19 cellular contexts compared by ENCODE assay signal in the genomic region with DNA sequence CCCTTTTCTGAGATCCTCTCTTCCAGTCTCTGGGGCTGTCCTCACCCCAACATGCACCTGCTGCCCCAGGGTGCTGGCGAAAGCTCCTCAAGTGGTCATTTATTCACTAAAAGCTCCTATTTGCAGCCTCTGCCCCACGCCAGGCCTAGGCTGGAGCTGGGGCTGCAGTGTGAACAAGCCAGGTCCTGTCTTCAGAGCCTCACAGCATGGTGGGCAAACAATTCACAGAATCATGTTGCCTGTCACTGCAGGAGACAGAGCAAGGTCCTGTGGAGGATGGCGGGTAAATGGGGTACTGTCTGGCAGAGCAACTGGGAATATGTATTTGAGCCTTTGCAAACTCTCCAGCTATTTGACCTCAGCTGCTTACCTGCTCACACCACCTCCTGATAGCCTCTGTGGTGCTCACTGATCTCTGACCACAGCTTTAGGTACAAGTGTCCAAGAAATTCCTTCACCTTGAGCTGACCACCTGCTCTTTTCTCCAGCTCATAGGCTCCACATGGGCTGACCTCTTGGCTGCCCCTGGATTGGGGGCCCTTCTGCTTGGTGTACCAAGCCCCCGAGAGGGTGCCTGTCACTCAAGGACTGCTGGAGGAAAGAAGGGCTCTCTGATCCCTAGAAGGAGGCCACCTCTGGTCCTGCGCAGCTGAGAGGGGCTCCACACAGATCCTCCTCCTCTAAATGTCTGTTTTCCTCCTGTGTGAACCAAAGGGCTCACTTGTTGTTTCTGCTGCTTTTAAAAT. TPM values are rescaled to one million over a fixed set of nuclear protein-coding genes. Genes with fewer than 3 reads are reported as not detected.
DNase-seq lines count a peak whose midpoint lies in the region; ATAC-seq, FAIRE-seq and TF ChIP-seq lines count a peak whose summit lies in the region.
"Had no signal": no experiment of that assay in that cellular context is flagged by ENCODE, and none has a peak within 500 bp of the region (broad histone marks: within the 10 kb centered on the region; RNA-seq: fewer than 3 reads in every experiment).

No MANE protein-coding gene starts in this region.

- H3K9me3 ChIP-seq in HepG2 (ENCODE audit: low read length) (no peaks in the 10 kb centered on the region), right lobe of liver (no peaks in the 10 kb centered on the region), adipocyte (ENCODE audit: control insufficient read depth, low read length) (no peaks in the 10 kb centered on the region), mesenchymal stem cell (ENCODE audit: control insufficient read depth, low read length) (no peaks in the 10 kb centered on the region), subcutaneous abdominal adipose tissue (ENCODE audit: control insufficient read depth in 5 of 5, low read length in 5 of 5) (no peaks in the 10 kb centered on the region)
- H3K9me3 ChIP-seq: SJSA1 had no signal

- no peak for DNase-seq in HepG2 (ENCODE audit: low spot score)
- DNase-seq in right lobe of liver, result no peak
- no peak for DNase-seq in adipocyte (ENCODE audit: low read depth)
- no peak for DNase-seq in mesenchymal stem cell
- DNase-seq in activated CD4-positive, alpha-beta memory T cell treated with anti-CD3 and anti-CD28 coated beads for 36 hours, result no peak
- no peak for DNase-seq in DMS 273 (lab: John Stamatoyannopoulos, UW; ENCODE audit: unreplicated experiment)
- no peak for DNase-seq in NCI-H2196 (lab: John Stamatoyannopoulos, UW; ENCODE audit: unreplicated experiment)
- DNase-seq: DMS 273 treated with DMSO at 0.1 percent for 48 hours, DND-41, GOT3, NCI-H1105, NCI-H1694 treated with DMSO at 0.1 percent for 48 hours, NCI-H226, NCI-H524 had no signal

- H3K36me3 Mint-ChIP-seq in activated CD4-positive, alpha-beta memory T cell treated with anti-CD3 and anti-CD28 coated beads for 36 hours, result no peaks in the 10 kb centered on the region

- no peak for TF ChIP-seq POLR2A in HepG2 (IDR thresholded peaks at IDR 0.05; ENCODE audit: insufficient read depth in 1 of 2, low read depth in 2 of 2, low read length in 2 of 2)
- no peak for TF ChIP-seq POLR2A in right lobe of liver (IDR thresholded peaks at IDR 0.05)

- no peaks in the 10 kb centered on the region for H3K36me3 ChIP-seq in HepG2 (replicated peaks in 1 of 2; ENCODE audit: control insufficient read depth in 1 of 2, insufficient read depth in 2 of 2, low read length in 2 of 2)
- no peaks in the 10 kb centered on the region for H3K36me3 ChIP-seq in right lobe of liver
- no peaks in the 10 kb centered on the region for H3K36me3 ChIP-seq in adipocyte (ENCODE audit: control insufficient read depth, insufficient read depth, low read length, severe bottlenecking)
- no peaks in the 10 kb centered on the region for H3K36me3 ChIP-seq in mesenchymal stem cell (ENCODE audit: control insufficient read depth in 1 of 2, insufficient read depth in 2 of 2, low read depth in 1 of 2, low read length in 2 of 2)
- no peaks in the 10 kb centered on the region for H3K36me3 ChIP-seq in subcutaneous abdominal adipose tissue (ENCODE audit: control insufficient read depth in 5 of 5, insufficient read depth in 5 of 5, low read length in 5 of 5)
- H3K36me3 ChIP-seq: SJSA1 had no signal

- TF ChIP-seq EP300 in HepG2 (IDR thresholded peaks at IDR 0.05; ENCODE audit: low read depth in 2 of 2, low read length in 2 of 2) (no peak), HepG2 (CRISPR knock-in tag; IDR thresholded peaks at IDR 0.05; ENCODE audit: borderline replicate concordance) (no peak)

- no peak overlapping the region for H3K27ac Mint-ChIP-seq in activated CD4-positive, alpha-beta memory T cell treated with anti-CD3 and anti-CD28 coated beads for 36 hours

- H3K9me3 Mint-ChIP-seq in activated CD4-positive, alpha-beta memory T cell treated with anti-CD3 and anti-CD28 coated beads for 36 hours, result no peaks in the 10 kb centered on the region

- no peak overlapping the region for H2BK15ac ChIP-seq in mesenchymal stem cell (ENCODE audit: low read depth, poor library complexity, severe bottlenecking)

- POLR2A ChIA-PET in HepG2 (lab: Yijun Ruan, JAX), result interaction anchor here (1.2 to 1.5 kb wide), 2 partner anchors 25 to 35 kb away, joined by 4 to 8 read pairs; a partner anchor contains a TSS
- POLR2A ChIA-PET in activated CD4-positive, alpha-beta memory T cell treated with anti-CD3 and anti-CD28 coated beads for 36 hours (lab: Charles Lee), result no interaction called here

- H3K27me3 Mint-ChIP-seq in activated CD4-positive, alpha-beta memory T cell treated with anti-CD3 and anti-CD28 coated beads for 36 hours, result no peaks in the 10 kb centered on the region

- H3K4me3 Mint-ChIP-seq in activated CD4-positive, alpha-beta memory T cell treated with anti-CD3 and anti-CD28 coated beads for 36 hours, result no peak overlapping the region

- FAIRE-seq in HepG2 (lab: Jason Lieb, UNC), result no peak
- FAIRE-seq: K562 had no signal

- peak; percentile 66 for ATAC-seq in HepG2
- no peak for ATAC-seq in right lobe of liver
- ATAC-seq: K562 had no signal

- H3K4me1 ChIP-seq in HepG2 (ENCODE audit: insufficient read depth, low read length) (peaks cover 78% of the 10 kb centered on the region), right lobe of liver (no peaks in the 10 kb centered on the region), adipocyte (ENCODE audit: control insufficient read depth, insufficient read depth, low read length) (peaks cover 83% of the 10 kb centered on the region), mesenchymal stem cell (ENCODE audit: control insufficient read depth, insufficient read depth, low read depth, low read length) (peaks cover 45% of the 10 kb centered on the region), subcutaneous abdominal adipose tissue (ENCODE audit: control insufficient read depth in 5 of 5, insufficient read depth in 5 of 5, low read length in 5 of 5) (peaks cover 19 to 80% (median 71%) of the 10 kb centered on the region in 5 donors)

- H2AFZ ChIP-seq in HepG2 (ENCODE audit: low read length) (no peak overlapping the region), mesenchymal stem cell (ENCODE audit: low read depth, low read length) (no peak overlapping the region)
- H2AFZ ChIP-seq: PC-9 had no signal

- H3K27me3 ChIP-seq in HepG2 (ENCODE audit: control insufficient read depth in 1 of 2, insufficient read depth in 2 of 2, low read length in 2 of 2) (no peaks in the 10 kb centered on the region), right lobe of liver (no peaks in the 10 kb centered on the region), adipocyte (replicated peaks; ENCODE audit: control insufficient read depth, insufficient read depth, low read length) (no peaks in the 10 kb centered on the region), mesenchymal stem cell (ENCODE audit: control insufficient read depth in 1 of 2, insufficient read depth in 1 of 2, low read length in 2 of 2) (no peaks in the 10 kb centered on the region), subcutaneous abdominal adipose tissue (ENCODE audit: control insufficient read depth in 5 of 5, insufficient read depth in 4 of 5, low read length in 5 of 5) (no peaks in the 10 kb centered on the region)
- H3K27me3 ChIP-seq: SJSA1 had no signal

- H3K9ac ChIP-seq in HepG2 (ENCODE audit: insufficient read depth, low read depth, low read length) (no peak overlapping the region), adipocyte (ENCODE audit: low read length) (peak overlapping the region; percentile 82), mesenchymal stem cell (ENCODE audit: low read length) (no peak overlapping the region), subcutaneous abdominal adipose tissue (ENCODE audit: low read length in 5 of 5) (peak overlapping the region in 3 of 5 donors; percentile 18 to 52 (median 35))

- H3K4me3 ChIP-seq in HepG2 (replicated peaks in 1 of 3; ENCODE audit: insufficient read depth in 1 of 3, low read depth in 2 of 3, low read length in 3 of 3) (no peak overlapping the region), right lobe of liver (no peak overlapping the region), adipocyte (ENCODE audit: low read length) (no peak overlapping the region), mesenchymal stem cell (ENCODE audit: insufficient read depth in 1 of 2, low read depth in 1 of 2, low read length in 2 of 2) (no peak overlapping the region), subcutaneous abdominal adipose tissue (ENCODE audit: low read depth in 1 of 5, low read length in 5 of 5) (peak overlapping the region in 2 of 5 donors; percentile 9 to 12)
- H3K4me3 ChIP-seq: K562, PC-9, SJSA1 had no signal

- TF ChIP-seq CTCF in HepG2 (CRISPR knock-in tag; IDR thresholded peaks at IDR 0.05) (no peak), right lobe of liver (IDR thresholded peaks at IDR 0.05) (no peak)

- no peaks in the 10 kb centered on the region for H3K79me2 ChIP-seq in HepG2 (ENCODE audit: insufficient read depth, low read length)

- in situ Hi-C loops in HepG2 (cut with HindIII; ENCODE audit: extremely low pct_ligation_motif_present, low pct_unique_long_range_greater_than_20kb), result no loop called here

- no peaks in the 10 kb centered on the region for H4K20me1 ChIP-seq in HepG2 (ENCODE audit: insufficient read depth, low read length)

- peak overlapping the region; percentile 9; the same call in 1 of the 2 replicates for H3K4me2 ChIP-seq in HepG2 (ENCODE audit: low read depth, low read length)
- no peak overlapping the region for H3K4me2 ChIP-seq in mesenchymal stem cell (ENCODE audit: low read length, poor library complexity, severe bottlenecking)
- H3K4me2 ChIP-seq: PC-9 had no signal

- H3K23ac ChIP-seq in mesenchymal stem cell (ENCODE audit: low read length in 2 of 2), result no peak overlapping the region

- no peaks in the 10 kb centered on the region for H3K79me1 ChIP-seq in mesenchymal stem cell (replicated peaks; ENCODE audit: low read length, poor library complexity, severe bottlenecking)

- H2BK12ac ChIP-seq in mesenchymal stem cell (ENCODE audit: low read length in 2 of 2), result peak overlapping the region in 1 of 2 experiments; percentile 33

- no peak overlapping the region for H3K4ac ChIP-seq in mesenchymal stem cell (ENCODE audit: low read depth in 1 of 2, low read length in 2 of 2)

- intact Hi-C loops in HepG2 (cut with micrococcal nuclease; ENCODE audit: unreplicated experiment) (no loop called here), right lobe of liver (cut with DNase I) (no loop called here)
- intact Hi-C loops in activated CD4-positive, alpha-beta memory T cell treated with anti-CD3 and anti-CD28 coated beads for 36 hours (cut with micrococcal nuclease), result no loop called here

- H3K18ac ChIP-seq in mesenchymal stem cell (ENCODE audit: low read depth in 1 of 2, low read length in 2 of 2), result no peak overlapping the region

- no peak overlapping the region for H4K8ac ChIP-seq in mesenchymal stem cell (ENCODE audit: low read length)

- no peak overlapping the region for H4K91ac ChIP-seq in mesenchymal stem cell (ENCODE audit: low read length)

- no peak for TF ChIP-seq RAD21 in HepG2 (CRISPR knock-in tag; IDR thresholded peaks at IDR 0.05)

- 71% methylated on average over 3 of the region's 5 CpGs for WGBS in HepG2 (ENCODE audit: low lambda C conversion rate)
- WGBS in right lobe of liver (ENCODE audit: insufficient coverage, low coverage, low lambda C conversion rate, missing lambda C conversion rate), result 93% methylated on average over 2 of the region's 5 CpGs
- WGBS in mesenchymal stem cell, result 100% methylated on average over 4 of the region's 5 CpGs

- H2BK120ac ChIP-seq in mesenchymal stem cell (ENCODE audit: low read depth, low read length), result no peak overlapping the region

- BruUV-seq in HepG2 (replicated peaks; lab: Mats Ljungman, UMichigan), result no TSS peak

- no peak overlapping the region for H2BK5ac ChIP-seq in mesenchymal stem cell (ENCODE audit: low read depth, low read length, poor library complexity, severe bottlenecking)

- peak overlapping the region; percentile 50 for H2AK5ac ChIP-seq in mesenchymal stem cell (ENCODE audit: low read length, severe bottlenecking)

- no peak overlapping the region for H3K14ac ChIP-seq in mesenchymal stem cell (ENCODE audit: low read length in 2 of 2)

- H3K4me1 Mint-ChIP-seq in activated CD4-positive, alpha-beta memory T cell treated with anti-CD3 and anti-CD28 coated beads for 36 hours (ENCODE audit: low read depth), result no peaks in the 10 kb centered on the region

- H3K27ac ChIP-seq in HepG2 (ENCODE audit: extremely low read length, insufficient read depth, low read length), result no peak overlapping the region
- no peak overlapping the region for H3K27ac ChIP-seq in right lobe of liver
- H3K27ac ChIP-seq in mesenchymal stem cell (ENCODE audit: low read length, poor library complexity, severe bottlenecking), result no peak overlapping the region
- peak overlapping the region; percentile 86 for H3K27ac ChIP-seq in subcutaneous abdominal adipose tissue (ENCODE audit: low read depth, low read length)
- H3K27ac ChIP-seq: C4-2B, PC-9, SJSA1 had no signal

- CTCF ChIA-PET in HepG2 (lab: Yijun Ruan, JAX; ENCODE audit: low intra/inter-chr PET ratio, low total read pairs), result no interaction called here
- CTCF ChIA-PET in activated CD4-positive, alpha-beta memory T cell treated with anti-CD3 and anti-CD28 coated beads for 36 hours (lab: Charles Lee), result no interaction called here

RNA-seq across cellular contexts. Expression of a gene that starts 35.6 kb away (rescaled TPM):
- total RNA-seq in HepG2 (2016; rRNA removed; fragmentation: Illumina TruSeq; extraction: Trizol) (11.5 and 17.3 TPM in 2 replicates), right lobe of liver (10 to 100 TPM; 18.0 to 33.3 (median 21.8) TPM)
- total RNA-seq in HepG2 (2016; cell fraction: cytosol; rRNA removed; fragmentation: Illumina TruSeq; extraction: Trizol; ENCODE audit: low read depth), result 1.3 and 1.8 TPM in 2 replicates
- total RNA-seq in HepG2 (2016; cell fraction: insoluble cytoplasmic fraction; rRNA removed; fragmentation: Illumina TruSeq; extraction: Trizol), result 10.0 and 18.3 TPM in 2 replicates
- total RNA-seq in HepG2 (2016; cell fraction: membrane; rRNA removed; fragmentation: Illumina TruSeq; extraction: Trizol), result 5.3 and 5.6 TPM in 2 replicates
- 25.6 and 30.4 TPM in 2 replicates for total RNA-seq in HepG2 (2016; cell fraction: nucleus; rRNA removed; fragmentation: Illumina TruSeq; extraction: Trizol)
- 14.0 and 18.5 TPM in 2 replicates for polyA plus RNA-seq in HepG2 (2011; rRNA removed)
- 7.7 and 10.7 TPM in 2 replicates for polyA plus RNA-seq in HepG2 (2011; cell fraction: cytosol; rRNA removed)
- polyA plus RNA-seq in HepG2 (2011; cell fraction: nucleus; rRNA removed), result 39.3 and 76.1 TPM in 2 replicates
- 5.4 and 7.4 TPM in 2 replicates for polyA plus RNA-seq in HepG2 (2012)
- 0.38 and 0.55 TPM in 2 replicates for polyA plus RNA-seq in HepG2 (2016; cell fraction: cytosol; fragmentation: Illumina TruSeq; extraction: Trizol; ENCODE audit: low read depth)
- polyA plus RNA-seq in HepG2 (2016; cell fraction: insoluble cytoplasmic fraction; fragmentation: Illumina TruSeq; extraction: Trizol; ENCODE audit: low read depth), result 8.6 and 12.7 TPM in 2 replicates
- 1.5 and 1.7 TPM in 2 replicates for polyA plus RNA-seq in HepG2 (2016; cell fraction: membrane; fragmentation: Illumina TruSeq; extraction: Trizol; ENCODE audit: low read depth)
- polyA plus RNA-seq in HepG2 (2016; cell fraction: nucleus; fragmentation: Illumina TruSeq; extraction: Trizol; ENCODE audit: insufficient read depth, low read depth), result 19.3 and 21.2 TPM in 2 replicates
- polyA minus RNA-seq in HepG2 (2011; rRNA and poly(A)+ RNA removed; ENCODE audit: low replicate concordance), result 47.5 and 50.2 TPM in 2 replicates
- polyA minus RNA-seq in HepG2 (2011; cell fraction: cytosol; rRNA and poly(A)+ RNA removed), result 12.3 and 13.8 TPM in 2 replicates
- 44.1 and 53.9 TPM in 2 replicates for polyA minus RNA-seq in HepG2 (2011; cell fraction: nucleus; rRNA and poly(A)+ RNA removed)
- 16.1 TPM for polyA plus RNA-seq in mesenchymal stem cell (2013, experiment 1 of 2)
- polyA plus RNA-seq in mesenchymal stem cell (2013, experiment 2 of 2), result 15.4 TPM
- total RNA-seq in activated CD4-positive, alpha-beta memory T cell treated with anti-CD3 and anti-CD28 coated beads for 36 hours, result under 1 TPM; 0.12 to 0.39 TPM

Comparison
In these comparisons a context has a peak if more than half of its experiments do, and no peak if none do; other contexts are left out.
1. H3K9ac ChIP-seq: peak in adipocyte (single experiment) and subcutaneous abdominal adipose tissue (3 of 5); none in HepG2 (single experiment) and mesenchymal stem cell (single experiment).